In the genomic region with DNA sequence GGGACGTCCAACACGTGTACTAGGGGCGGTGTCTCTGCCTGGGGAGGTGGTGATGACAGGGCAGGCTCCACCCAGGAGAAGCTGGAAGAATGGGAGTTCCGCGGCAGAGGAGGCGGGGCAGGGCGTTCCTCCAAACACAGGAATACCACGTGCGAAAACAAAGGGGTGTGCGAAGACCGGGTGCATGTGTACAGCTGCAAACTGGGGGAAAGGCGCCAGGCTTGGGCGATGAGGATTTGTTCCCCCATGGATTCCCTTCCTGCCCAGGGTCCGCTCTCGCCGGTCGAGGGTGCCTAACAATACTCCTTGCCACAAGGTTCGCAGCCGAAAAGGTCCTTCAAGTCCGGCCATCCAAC, we compare ENCODE assay signal across 1 cellular context.
TF ChIP-seq lines count a peak whose summit lies in the region.

No MANE protein-coding gene starts in this region.

TF ChIP-seq in K562, 482 proteins besides CTCF, POLR2A, EP300 and RAD21 (continued from another document and continues in another):
- TF ChIP-seq, protein P1, sequence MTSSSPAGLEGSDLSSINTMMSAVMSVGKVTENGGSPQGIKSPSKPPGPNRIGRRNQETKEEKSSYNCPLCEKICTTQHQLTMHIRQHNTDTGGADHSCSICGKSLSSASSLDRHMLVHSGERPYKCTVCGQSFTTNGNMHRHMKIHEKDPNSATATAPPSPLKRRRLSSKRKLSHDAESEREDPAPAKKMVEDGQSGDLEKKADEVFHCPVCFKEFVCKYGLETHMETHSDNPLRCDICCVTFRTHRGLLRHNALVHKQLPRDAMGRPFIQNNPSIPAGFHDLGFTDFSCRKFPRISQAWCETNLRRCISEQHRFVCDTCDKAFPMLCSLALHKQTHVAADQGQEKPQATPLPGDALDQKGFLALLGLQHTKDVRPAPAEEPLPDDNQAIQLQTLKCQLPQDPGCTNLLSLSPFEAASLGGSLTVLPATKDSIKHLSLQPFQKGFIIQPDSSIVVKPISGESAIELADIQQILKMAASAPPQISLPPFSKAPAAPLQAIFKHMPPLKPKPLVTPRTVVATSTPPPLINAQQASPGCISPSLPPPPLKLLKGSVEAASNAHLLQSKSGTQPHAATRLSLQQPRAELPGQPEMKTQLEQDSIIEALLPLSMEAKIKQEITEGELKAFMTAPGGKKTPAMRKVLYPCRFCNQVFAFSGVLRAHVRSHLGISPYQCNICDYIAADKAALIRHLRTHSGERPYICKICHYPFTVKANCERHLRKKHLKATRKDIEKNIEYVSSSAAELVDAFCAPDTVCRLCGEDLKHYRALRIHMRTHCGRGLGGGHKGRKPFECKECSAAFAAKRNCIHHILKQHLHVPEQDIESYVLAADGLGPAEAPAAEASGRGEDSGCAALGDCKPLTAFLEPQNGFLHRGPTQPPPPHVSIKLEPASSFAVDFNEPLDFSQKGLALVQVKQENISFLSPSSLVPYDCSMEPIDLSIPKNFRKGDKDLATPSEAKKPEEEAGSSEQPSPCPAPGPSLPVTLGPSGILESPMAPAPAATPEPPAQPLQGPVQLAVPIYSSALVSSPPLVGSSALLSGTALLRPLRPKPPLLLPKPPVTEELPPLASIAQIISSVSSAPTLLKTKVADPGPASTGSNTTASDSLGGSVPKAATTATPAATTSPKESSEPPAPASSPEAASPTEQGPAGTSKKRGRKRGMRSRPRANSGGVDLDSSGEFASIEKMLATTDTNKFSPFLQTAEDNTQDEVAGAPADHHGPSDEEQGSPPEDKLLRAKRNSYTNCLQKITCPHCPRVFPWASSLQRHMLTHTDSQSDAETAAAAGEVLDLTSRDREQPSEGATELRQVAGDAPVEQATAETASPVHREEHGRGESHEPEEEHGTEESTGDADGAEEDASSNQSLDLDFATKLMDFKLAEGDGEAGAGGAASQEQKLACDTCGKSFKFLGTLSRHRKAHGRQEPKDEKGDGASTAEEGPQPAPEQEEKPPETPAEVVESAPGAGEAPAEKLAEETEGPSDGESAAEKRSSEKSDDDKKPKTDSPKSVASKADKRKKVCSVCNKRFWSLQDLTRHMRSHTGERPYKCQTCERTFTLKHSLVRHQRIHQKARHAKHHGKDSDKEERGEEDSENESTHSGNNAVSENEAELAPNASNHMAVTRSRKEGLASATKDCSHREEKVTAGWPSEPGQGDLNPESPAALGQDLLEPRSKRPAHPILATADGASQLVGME (CRISPR knock-in tag; IDR thresholded peaks at IDR 0.05) = no peak
- TF ChIP-seq, protein P2, sequence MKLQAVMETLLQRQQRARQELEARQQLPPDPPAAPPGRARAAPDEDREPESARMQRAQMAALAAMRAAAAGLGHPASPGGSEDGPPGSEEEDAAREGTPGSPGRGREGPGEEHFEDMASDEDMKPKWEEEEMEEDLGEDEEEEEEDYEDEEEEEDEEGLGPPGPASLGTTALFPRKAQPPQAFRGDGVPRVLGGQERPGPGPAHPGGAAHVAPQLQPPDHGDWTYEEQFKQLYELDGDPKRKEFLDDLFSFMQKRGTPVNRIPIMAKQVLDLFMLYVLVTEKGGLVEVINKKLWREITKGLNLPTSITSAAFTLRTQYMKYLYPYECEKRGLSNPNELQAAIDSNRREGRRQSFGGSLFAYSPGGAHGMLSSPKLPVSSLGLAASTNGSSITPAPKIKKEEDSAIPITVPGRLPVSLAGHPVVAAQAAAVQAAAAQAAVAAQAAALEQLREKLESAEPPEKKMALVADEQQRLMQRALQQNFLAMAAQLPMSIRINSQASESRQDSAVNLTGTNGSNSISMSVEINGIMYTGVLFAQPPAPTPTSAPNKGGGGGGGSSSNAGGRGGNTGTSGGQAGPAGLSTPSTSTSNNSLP (IDR thresholded peaks at IDR 0.05; ENCODE audit: borderline replicate concordance, low read depth, low read length) = no peak
- no peak for TF ChIP-seq ZNF212 (CRISPR knock-in tag; IDR thresholded peaks at IDR 0.05)
- no peak for TF ChIP-seq ZNF140 (CRISPR knock-in tag; IDR thresholded peaks at IDR 0.05)
- TF ChIP-seq, protein P3, sequence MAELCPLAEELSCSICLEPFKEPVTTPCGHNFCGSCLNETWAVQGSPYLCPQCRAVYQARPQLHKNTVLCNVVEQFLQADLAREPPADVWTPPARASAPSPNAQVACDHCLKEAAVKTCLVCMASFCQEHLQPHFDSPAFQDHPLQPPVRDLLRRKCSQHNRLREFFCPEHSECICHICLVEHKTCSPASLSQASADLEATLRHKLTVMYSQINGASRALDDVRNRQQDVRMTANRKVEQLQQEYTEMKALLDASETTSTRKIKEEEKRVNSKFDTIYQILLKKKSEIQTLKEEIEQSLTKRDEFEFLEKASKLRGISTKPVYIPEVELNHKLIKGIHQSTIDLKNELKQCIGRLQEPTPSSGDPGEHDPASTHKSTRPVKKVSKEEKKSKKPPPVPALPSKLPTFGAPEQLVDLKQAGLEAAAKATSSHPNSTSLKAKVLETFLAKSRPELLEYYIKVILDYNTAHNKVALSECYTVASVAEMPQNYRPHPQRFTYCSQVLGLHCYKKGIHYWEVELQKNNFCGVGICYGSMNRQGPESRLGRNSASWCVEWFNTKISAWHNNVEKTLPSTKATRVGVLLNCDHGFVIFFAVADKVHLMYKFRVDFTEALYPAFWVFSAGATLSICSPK (IDR thresholded peaks at IDR 0.05; ENCODE audit: borderline replicate concordance) = no peak
- TF ChIP-seq PHF8 (IDR thresholded peaks at IDR 0.05; ENCODE audit: borderline replicate concordance, low read length) = no peak
- no peak for TF ChIP-seq ZNF436 (CRISPR knock-in tag; IDR thresholded peaks at IDR 0.05)
- no peak for TF ChIP-seq CHD4 (IDR thresholded peaks at IDR 0.05; ENCODE audit: insufficient read depth, insufficient replicate concordance, low read depth, low read length, poor library complexity, severe bottlenecking)
- no peak for TF ChIP-seq ZC3H4 (CRISPR knock-in tag; IDR thresholded peaks at IDR 0.05; ENCODE audit: borderline replicate concordance)
- TF ChIP-seq ZNF444 (CRISPR knock-in tag; IDR thresholded peaks at IDR 0.05) = no peak
- TF ChIP-seq TOE1 (IDR thresholded peaks at IDR 0.05; ENCODE audit: borderline replicate concordance) = no peak
- TF ChIP-seq TOE1 (CRISPR knock-in tag; IDR thresholded peaks at IDR 0.05; ENCODE audit: borderline replicate concordance, low read depth) = no peak
- TF ChIP-seq, protein P4, sequence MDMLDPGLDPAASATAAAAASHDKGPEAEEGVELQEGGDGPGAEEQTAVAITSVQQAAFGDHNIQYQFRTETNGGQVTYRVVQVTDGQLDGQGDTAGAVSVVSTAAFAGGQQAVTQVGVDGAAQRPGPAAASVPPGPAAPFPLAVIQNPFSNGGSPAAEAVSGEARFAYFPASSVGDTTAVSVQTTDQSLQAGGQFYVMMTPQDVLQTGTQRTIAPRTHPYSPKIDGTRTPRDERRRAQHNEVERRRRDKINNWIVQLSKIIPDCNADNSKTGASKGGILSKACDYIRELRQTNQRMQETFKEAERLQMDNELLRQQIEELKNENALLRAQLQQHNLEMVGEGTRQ (CRISPR knock-in tag; IDR thresholded peaks at IDR 0.05) = 0 out of 2 replicates have a peak, but pooled peaks have one; percentile 9
- no peak for TF ChIP-seq MAFF (IDR thresholded peaks at IDR 0.05; ENCODE audit: low read length)
- TF ChIP-seq ZNF589 (CRISPR knock-in tag; IDR thresholded peaks at IDR 0.05; ENCODE audit: low read depth) = no peak
- TF ChIP-seq PTRF (tag; IDR thresholded peaks at IDR 0.05) = no peak
- TF ChIP-seq ZFP30 (CRISPR knock-in tag; IDR thresholded peaks at IDR 0.05; ENCODE audit: borderline replicate concordance) = no peak
- no peak for TF ChIP-seq NELFE (IDR thresholded peaks at IDR 0.05; ENCODE audit: insufficient read depth, insufficient read length)
- TF ChIP-seq CREB1 (IDR thresholded peaks at IDR 0.05) = no peak
- TF ChIP-seq CREB1 (CRISPR knock-in tag; IDR thresholded peaks at IDR 0.05) = no peak
- TF ChIP-seq, protein P5, sequence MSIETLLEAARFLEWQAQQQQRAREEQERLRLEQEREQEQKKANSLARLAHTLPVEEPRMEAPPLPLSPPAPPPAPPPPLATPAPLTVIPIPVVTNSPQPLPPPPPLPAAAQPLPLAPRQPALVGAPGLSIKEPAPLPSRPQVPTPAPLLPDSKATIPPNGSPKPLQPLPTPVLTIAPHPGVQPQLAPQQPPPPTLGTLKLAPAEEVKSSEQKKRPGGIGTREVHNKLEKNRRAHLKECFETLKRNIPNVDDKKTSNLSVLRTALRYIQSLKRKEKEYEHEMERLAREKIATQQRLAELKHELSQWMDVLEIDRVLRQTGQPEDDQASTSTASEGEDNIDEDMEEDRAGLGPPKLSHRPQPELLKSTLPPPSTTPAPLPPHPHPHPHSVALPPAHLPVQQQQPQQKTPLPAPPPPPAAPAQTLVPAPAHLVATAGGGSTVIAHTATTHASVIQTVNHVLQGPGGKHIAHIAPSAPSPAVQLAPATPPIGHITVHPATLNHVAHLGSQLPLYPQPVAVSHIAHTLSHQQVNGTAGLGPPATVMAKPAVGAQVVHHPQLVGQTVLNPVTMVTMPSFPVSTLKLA (conservative IDR thresholded peaks at IDR 0.05) = peak; percentile 99
- TF ChIP-seq SIN3A (IDR thresholded peaks at IDR 0.05; ENCODE audit: borderline replicate concordance in 2 of 2, control insufficient read depth in 1 of 2, low read depth in 2 of 2, low read length in 2 of 2) = peak; percentile 94 to 97
- peak; percentile 25 for TF ChIP-seq CHD1 (IDR thresholded peaks at IDR 0.05; ENCODE audit: low read length)
- TF ChIP-seq, protein P6, sequence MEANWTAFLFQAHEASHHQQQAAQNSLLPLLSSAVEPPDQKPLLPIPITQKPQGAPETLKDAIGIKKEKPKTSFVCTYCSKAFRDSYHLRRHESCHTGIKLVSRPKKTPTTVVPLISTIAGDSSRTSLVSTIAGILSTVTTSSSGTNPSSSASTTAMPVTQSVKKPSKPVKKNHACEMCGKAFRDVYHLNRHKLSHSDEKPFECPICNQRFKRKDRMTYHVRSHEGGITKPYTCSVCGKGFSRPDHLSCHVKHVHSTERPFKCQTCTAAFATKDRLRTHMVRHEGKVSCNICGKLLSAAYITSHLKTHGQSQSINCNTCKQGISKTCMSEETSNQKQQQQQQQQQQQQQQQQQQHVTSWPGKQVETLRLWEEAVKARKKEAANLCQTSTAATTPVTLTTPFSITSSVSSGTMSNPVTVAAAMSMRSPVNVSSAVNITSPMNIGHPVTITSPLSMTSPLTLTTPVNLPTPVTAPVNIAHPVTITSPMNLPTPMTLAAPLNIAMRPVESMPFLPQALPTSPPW (CRISPR knock-in tag; IDR thresholded peaks at IDR 0.05) = no peak
- TF ChIP-seq MCM7 (IDR thresholded peaks at IDR 0.05) = no peak
- no peak for TF ChIP-seq SMARCE1 (IDR thresholded peaks at IDR 0.05)
- TF ChIP-seq CCNT2 (IDR thresholded peaks at IDR 0.05; ENCODE audit: borderline replicate concordance, extremely low read depth, insufficient read length, low read depth, low read length) = no peak
- TF ChIP-seq, protein P7, sequence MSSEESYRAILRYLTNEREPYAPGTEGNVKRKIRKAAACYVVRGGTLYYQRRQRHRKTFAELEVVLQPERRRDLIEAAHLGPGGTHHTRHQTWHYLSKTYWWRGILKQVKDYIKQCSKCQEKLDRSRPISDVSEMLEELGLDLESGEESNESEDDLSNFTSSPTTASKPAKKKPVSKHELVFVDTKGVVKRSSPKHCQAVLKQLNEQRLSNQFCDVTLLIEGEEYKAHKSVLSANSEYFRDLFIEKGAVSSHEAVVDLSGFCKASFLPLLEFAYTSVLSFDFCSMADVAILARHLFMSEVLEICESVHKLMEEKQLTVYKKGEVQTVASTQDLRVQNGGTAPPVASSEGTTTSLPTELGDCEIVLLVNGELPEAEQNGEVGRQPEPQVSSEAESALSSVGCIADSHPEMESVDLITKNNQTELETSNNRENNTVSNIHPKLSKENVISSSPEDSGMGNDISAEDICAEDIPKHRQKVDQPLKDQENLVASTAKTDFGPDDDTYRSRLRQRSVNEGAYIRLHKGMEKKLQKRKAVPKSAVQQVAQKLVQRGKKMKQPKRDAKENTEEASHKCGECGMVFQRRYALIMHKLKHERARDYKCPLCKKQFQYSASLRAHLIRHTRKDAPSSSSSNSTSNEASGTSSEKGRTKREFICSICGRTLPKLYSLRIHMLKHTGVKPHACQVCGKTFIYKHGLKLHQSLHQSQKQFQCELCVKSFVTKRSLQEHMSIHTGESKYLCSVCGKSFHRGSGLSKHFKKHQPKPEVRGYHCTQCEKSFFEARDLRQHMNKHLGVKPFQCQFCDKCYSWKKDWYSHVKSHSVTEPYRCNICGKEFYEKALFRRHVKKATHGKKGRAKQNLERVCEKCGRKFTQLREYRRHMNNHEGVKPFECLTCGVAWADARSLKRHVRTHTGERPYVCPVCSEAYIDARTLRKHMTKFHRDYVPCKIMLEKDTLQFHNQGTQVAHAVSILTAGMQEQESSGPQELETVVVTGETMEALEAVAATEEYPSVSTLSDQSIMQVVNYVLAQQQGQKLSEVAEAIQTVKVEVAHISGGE (CRISPR knock-in tag; IDR thresholded peaks at IDR 0.05) = no peak; a peak in 1 of 6 replicates
- peak; percentile 10; the same call in 1 of the 2 replicates for TF ChIP-seq GABPB1 (CRISPR knock-in tag; IDR thresholded peaks at IDR 0.05)
- no peak for TF ChIP-seq ZNF830 (CRISPR knock-in tag; IDR thresholded peaks at IDR 0.05)
- TF ChIP-seq RNF2 (IDR thresholded peaks at IDR 0.05) = no peak
- TF ChIP-seq ZNF384 (IDR thresholded peaks at IDR 0.05; ENCODE audit: low read depth, low read length) = no peak
- TF ChIP-seq NFRKB (IDR thresholded peaks at IDR 0.05; ENCODE audit: low read depth) = no peak
- TF ChIP-seq ZNF121 (CRISPR knock-in tag; conservative IDR thresholded peaks at IDR 0.05) = no peak
- no peak for TF ChIP-seq GTF2E2 (tag; IDR thresholded peaks at IDR 0.05)
- TF ChIP-seq ZKSCAN1 (IDR thresholded peaks at IDR 0.05; ENCODE audit: low read depth, low read length) = no peak
- no peak for TF ChIP-seq CBFA2T2 (conservative IDR thresholded peaks at IDR 0.05)
- TF ChIP-seq ZC3H8 (IDR thresholded peaks at IDR 0.05) = no peak
- TF ChIP-seq, protein P8, sequence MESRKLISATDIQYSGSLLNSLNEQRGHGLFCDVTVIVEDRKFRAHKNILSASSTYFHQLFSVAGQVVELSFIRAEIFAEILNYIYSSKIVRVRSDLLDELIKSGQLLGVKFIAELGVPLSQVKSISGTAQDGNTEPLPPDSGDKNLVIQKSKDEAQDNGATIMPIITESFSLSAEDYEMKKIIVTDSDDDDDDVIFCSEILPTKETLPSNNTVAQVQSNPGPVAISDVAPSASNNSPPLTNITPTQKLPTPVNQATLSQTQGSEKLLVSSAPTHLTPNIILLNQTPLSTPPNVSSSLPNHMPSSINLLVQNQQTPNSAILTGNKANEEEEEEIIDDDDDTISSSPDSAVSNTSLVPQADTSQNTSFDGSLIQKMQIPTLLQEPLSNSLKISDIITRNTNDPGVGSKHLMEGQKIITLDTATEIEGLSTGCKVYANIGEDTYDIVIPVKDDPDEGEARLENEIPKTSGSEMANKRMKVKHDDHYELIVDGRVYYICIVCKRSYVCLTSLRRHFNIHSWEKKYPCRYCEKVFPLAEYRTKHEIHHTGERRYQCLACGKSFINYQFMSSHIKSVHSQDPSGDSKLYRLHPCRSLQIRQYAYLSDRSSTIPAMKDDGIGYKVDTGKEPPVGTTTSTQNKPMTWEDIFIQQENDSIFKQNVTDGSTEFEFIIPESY (CRISPR knock-in tag; IDR thresholded peaks at IDR 0.05) = no peak
